ENCODE assay signal across 26 cellular contexts in genomic region chr2:100745630-100746029, GRCh38.
"Had no signal": no experiment of that assay in that cellular context is flagged by ENCODE, and none has a peak within 500 bp of the region (broad histone marks: within the 10 kb centered on the region; RNA-seq: fewer than 3 reads in every experiment).

No MANE protein-coding gene starts in this region.

- H3K4me3 ChIP-seq: dorsolateral prefrontal cortex, esophagus muscularis mucosa, lung, neural progenitor cell, prostate gland, right atrium auricular region, sigmoid colon, spleen, testis, tibial artery had no signal

- H3K27me3 ChIP-seq: esophagus muscularis mucosa, neural progenitor cell, right atrium auricular region, sigmoid colon, testis, tibial artery had no signal

- H3K36me3 ChIP-seq: esophagus muscularis mucosa, neural progenitor cell, prostate gland, right atrium auricular region, sigmoid colon, spleen, tibial artery had no signal

- H3K9me3 Mint-ChIP-seq: immature natural killer cell; mesothelial cell of epicardium; nephron; neural progenitor cell; stimulated activated memory B cell treated with anti-CD40 and anti-IgM and Interleukin-4, amounts not matched to agents 10 μg/mL and 1 μg/mL and 100 μg/mL, for 72 hours; type B pancreatic cell had no signal

- H3K4me3 Mint-ChIP-seq: immature natural killer cell; mesothelial cell of epicardium; naive thymus-derived CD4-positive, alpha-beta T cell; nephron; neural progenitor cell; stimulated activated memory B cell treated with anti-CD40 and anti-IgM and Interleukin-4, amounts not matched to agents 10 μg/mL and 1 μg/mL and 100 μg/mL, for 72 hours; type B pancreatic cell had no signal

- H3K27ac Mint-ChIP-seq: immature natural killer cell; mesothelial cell of epicardium; nephron; neural progenitor cell; stimulated activated memory B cell treated with anti-CD40 and anti-IgM and Interleukin-4, amounts not matched to agents 10 μg/mL and 1 μg/mL and 100 μg/mL, for 72 hours; type B pancreatic cell had no signal

- DNase-seq: dorsolateral prefrontal cortex; effector CD4-positive, alpha-beta T cell; foreskin melanocyte; immature natural killer cell; islet precursor cell; kidney glomerular epithelial cell; left colon; left ventricle myocardium superior; mesenchymal stem cell; naive thymus-derived CD4-positive, alpha-beta T cell; sigmoid colon; spleen; stimulated activated CD4-positive, alpha-beta T cell treated with anti-CD3 and anti-CD28 coated beads, Interleukin-4, amount 100 ng/mL, for 4 hours; stimulated activated naive CD8-positive, alpha-beta T cell treated with anti-CD3 and anti-CD28 coated beads, Interleukin-15, Interleukin-2, amounts not matched to agents 100 U/mL and 50 U/mL, for 24 hours; testis; tibial artery had no signal

- ATAC-seq: left colon; left ventricle myocardium superior; naive thymus-derived CD4-positive, alpha-beta T cell; stimulated activated memory B cell treated with anti-CD40 and anti-IgM and Interleukin-4, amounts not matched to agents 10 μg/mL and 1 μg/mL and 100 μg/mL, for 72 hours; stimulated activated naive CD8-positive, alpha-beta T cell treated with anti-CD3 and anti-CD28 coated beads, Interleukin-15, Interleukin-2, amounts not matched to agents 100 U/mL and 50 U/mL, for 24 hours had no signal

- H3K9me3 ChIP-seq: esophagus muscularis mucosa, prostate gland, right atrium auricular region, sigmoid colon, spleen, testis, tibial artery had no signal

- H3K36me3 Mint-ChIP-seq: immature natural killer cell; mesothelial cell of epicardium; neural progenitor cell; stimulated activated memory B cell treated with anti-CD40 and anti-IgM and Interleukin-4, amounts not matched to agents 10 μg/mL and 1 μg/mL and 100 μg/mL, for 72 hours; type B pancreatic cell had no signal

- H3K4me1 ChIP-seq: neural progenitor cell, prostate gland, testis had no signal

- H3K4me1 Mint-ChIP-seq: neural progenitor cell; stimulated activated memory B cell treated with anti-CD40 and anti-IgM and Interleukin-4, amounts not matched to agents 10 μg/mL and 1 μg/mL and 100 μg/mL, for 72 hours had no signal

- H3K27ac ChIP-seq: dorsolateral prefrontal cortex, epithelial cell of prostate, esophagus muscularis mucosa, neural progenitor cell, prostate gland, right atrium auricular region, sigmoid colon, spleen, testis, tibial artery had no signal
